ENCODE assay signal across 33 cellular contexts in the genomic region with DNA sequence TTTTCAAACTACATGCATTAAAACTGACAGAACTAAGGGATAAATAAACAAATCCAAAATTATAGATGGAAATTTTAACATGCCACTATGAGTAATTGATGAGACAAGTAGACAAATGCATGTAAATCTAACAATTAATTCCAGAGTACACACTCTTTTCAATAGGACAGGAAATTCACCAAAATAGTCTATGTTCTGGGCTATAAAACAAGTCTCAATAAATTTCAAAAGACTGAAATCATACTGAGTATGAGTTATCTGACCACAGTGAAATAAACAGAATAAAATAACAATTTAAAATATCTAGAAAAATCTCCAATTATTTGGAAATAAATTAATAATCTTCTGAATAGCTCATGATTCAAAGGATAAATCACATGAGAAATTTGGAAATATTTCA.
"Had no signal": no experiment of that assay in that cellular context is flagged by ENCODE, and none has a peak within 500 bp of the region (broad histone marks: within the 10 kb centered on the region; RNA-seq: fewer than 3 reads in every experiment).

No MANE protein-coding gene starts in this region.

- H3K4me1 ChIP-seq: ascending aorta, breast epithelium, colonic mucosa, gastrocnemius medialis had no signal

- H3K4me1 Mint-ChIP-seq: activated CD4-positive, alpha-beta memory T cell treated with anti-CD3 and anti-CD28 coated beads, Interleukin-2, amount 10 ng/mL, durations not matched to agents 7 days and 5 days; activated CD4-positive, alpha-beta T cell treated with anti-CD3 and anti-CD28 coated beads, Interleukin-2, amount 10 ng/mL, durations not matched to agents 7 days and 5 days; activated naive CD4-positive, alpha-beta T cell treated with anti-CD3 and anti-CD28 coated beads, Interleukin-2, amount 10 ng/mL, durations not matched to agents 7 days and 5 days; activated naive CD8-positive, alpha-beta T cell treated with anti-CD3 and anti-CD28 coated beads, Interleukin-2, amount 10 ng/mL, durations not matched to agents 7 days and 5 days; brain; T-helper 17 cell; WTC11 had no signal

- H3K9me3 ChIP-seq: ascending aorta, colonic mucosa, gastrocnemius medialis had no signal

- DNase-seq: activated CD4-positive, alpha-beta memory T cell treated with anti-CD3 and anti-CD28 coated beads, Interleukin-2, amount 10 ng/mL, durations not matched to agents 7 days and 5 days; activated CD4-positive, alpha-beta T cell treated with anti-CD3 and anti-CD28 coated beads for 1 hour; activated CD4-positive, alpha-beta T cell treated with anti-CD3 and anti-CD28 coated beads for 4 hours; activated CD4-positive, alpha-beta T cell treated with anti-CD3 and anti-CD28 coated beads, Interleukin-2, amount 10 ng/mL, durations not matched to agents 7 days and 5 days; activated CD4-positive, alpha-beta T cell treated with anti-CD3 and anti-CD28 coated beads, Interleukin-2, amount 50 U/mL, for 4 hours; activated CD8-positive, alpha-beta memory T cell treated with anti-CD3 and anti-CD28 coated beads, Interleukin-2, amount 50 U/mL, for 48 hours; activated gamma-delta T cell; activated naive CD4-positive, alpha-beta T cell; activated naive CD4-positive, alpha-beta T cell treated with anti-CD3 and anti-CD28 coated beads, Interleukin-2, amount 10 ng/mL, durations not matched to agents 7 days and 5 days; activated naive CD8-positive, alpha-beta T cell treated with anti-CD3 and anti-CD28 coated beads, Interleukin-2, amount 10 ng/mL, durations not matched to agents 7 days and 5 days; activated T-cell treated with anti-CD3 and anti-CD28 coated beads for 4 hours; activated T-cell treated with anti-CD3 and anti-CD28 coated beads, Interleukin-2, amount 50 U/mL, for 24 hours; activated T-cell treated with anti-CD3 and anti-CD28 coated beads, Interleukin-2, amount 50 U/mL, for 72 hours; central memory CD4-positive, alpha-beta T cell; cerebellar nuclear complex; colonic mucosa; effector CD8-positive, alpha-beta T cell; foreskin fibroblast; gastrocnemius medialis; glutamatergic neuron; heart left ventricle; T-helper 1 cell; T-helper 17 cell; T1000 had no signal

- H3K27ac Mint-ChIP-seq: activated CD4-positive, alpha-beta memory T cell treated with anti-CD3 and anti-CD28 coated beads, Interleukin-2, amount 10 ng/mL, durations not matched to agents 7 days and 5 days; activated CD4-positive, alpha-beta T cell treated with anti-CD3 and anti-CD28 coated beads, Interleukin-2, amount 10 ng/mL, durations not matched to agents 7 days and 5 days; activated naive CD4-positive, alpha-beta T cell treated with anti-CD3 and anti-CD28 coated beads, Interleukin-2, amount 10 ng/mL, durations not matched to agents 7 days and 5 days; activated naive CD4-positive, alpha-beta T cell treated with anti-CD3 and anti-CD28 coated beads, Interleukin-2, amount 50 U/mL, for 72 hours; activated naive CD8-positive, alpha-beta T cell treated with anti-CD3 and anti-CD28 coated beads, Interleukin-2, amount 10 ng/mL, durations not matched to agents 7 days and 5 days; activated T-cell treated with anti-CD3 and anti-CD28 coated beads, Interleukin-2, amount 50 U/mL, for 24 hours; activated T-cell treated with anti-CD3 and anti-CD28 coated beads, Interleukin-2, amount 50 U/mL, for 72 hours; brain; T-helper 17 cell; T-helper 2 cell treated with Interferon-gamma antibody and Interleukin-4, amounts not matched to agents 5 μg/mL and 100 μg/mL, for 36 hours; WTC11 had no signal

- H3K27ac ChIP-seq: ascending aorta, breast epithelium, cardiac muscle cell, colonic mucosa, gastrocnemius medialis, heart left ventricle, VCaP had no signal

- H3K4me3 ChIP-seq: ascending aorta, breast epithelium, cardiac muscle cell, colonic mucosa, gastrocnemius medialis, heart left ventricle had no signal

- H3K36me3 ChIP-seq: ascending aorta, breast epithelium, cardiac muscle cell, colonic mucosa, gastrocnemius medialis, heart left ventricle had no signal

- H3K36me3 Mint-ChIP-seq: activated naive CD4-positive, alpha-beta T cell treated with anti-CD3 and anti-CD28 coated beads, Interleukin-2, amount 10 ng/mL, durations not matched to agents 7 days and 5 days; activated naive CD8-positive, alpha-beta T cell treated with anti-CD3 and anti-CD28 coated beads, Interleukin-2, amount 10 ng/mL, durations not matched to agents 7 days and 5 days; brain had no signal

- H3K4me3 Mint-ChIP-seq: activated CD4-positive, alpha-beta memory T cell treated with anti-CD3 and anti-CD28 coated beads, Interleukin-2, amount 10 ng/mL, durations not matched to agents 7 days and 5 days; activated CD4-positive, alpha-beta T cell treated with anti-CD3 and anti-CD28 coated beads, Interleukin-2, amount 10 ng/mL, durations not matched to agents 7 days and 5 days; activated naive CD4-positive, alpha-beta T cell treated with anti-CD3 and anti-CD28 coated beads, Interleukin-2, amount 10 ng/mL, durations not matched to agents 7 days and 5 days; activated naive CD8-positive, alpha-beta T cell treated with anti-CD3 and anti-CD28 coated beads, Interleukin-2, amount 10 ng/mL, durations not matched to agents 7 days and 5 days; activated T-cell treated with anti-CD3 and anti-CD28 coated beads, Interleukin-2, amount 50 U/mL, for 24 hours; activated T-cell treated with anti-CD3 and anti-CD28 coated beads, Interleukin-2, amount 50 U/mL, for 72 hours; brain; T-helper 17 cell; T-helper 2 cell treated with Interferon-gamma antibody and Interleukin-4, amounts not matched to agents 5 μg/mL and 100 μg/mL, for 36 hours; WTC11 had no signal

- H3K9me3 Mint-ChIP-seq: activated CD4-positive, alpha-beta memory T cell treated with anti-CD3 and anti-CD28 coated beads, Interleukin-2, amount 10 ng/mL, durations not matched to agents 7 days and 5 days; activated CD4-positive, alpha-beta T cell treated with anti-CD3 and anti-CD28 coated beads, Interleukin-2, amount 10 ng/mL, durations not matched to agents 7 days and 5 days; activated naive CD4-positive, alpha-beta T cell treated with anti-CD3 and anti-CD28 coated beads, Interleukin-2, amount 10 ng/mL, durations not matched to agents 7 days and 5 days; activated T-cell treated with anti-CD3 and anti-CD28 coated beads, Interleukin-2, amount 50 U/mL, for 72 hours; T-helper 2 cell treated with Interferon-gamma antibody and Interleukin-4, amounts not matched to agents 5 μg/mL and 100 μg/mL, for 36 hours had no signal

- ATAC-seq: activated naive CD4-positive, alpha-beta T cell treated with anti-CD3 and anti-CD28 coated beads, Interleukin-2, amount 50 U/mL, for 72 hours; activated T-cell treated with anti-CD3 and anti-CD28 coated beads, Interleukin-2, amount 50 U/mL, for 72 hours; esophagus mucosa; gastrocnemius medialis; heart left ventricle; T-helper 17 cell; WTC11 had no signal

- H3K27me3 ChIP-seq: ascending aorta, breast epithelium, cardiac muscle cell, colonic mucosa, gastrocnemius medialis, heart left ventricle had no signal

- H3K27me3 Mint-ChIP-seq: activated CD4-positive, alpha-beta T cell treated with anti-CD3 and anti-CD28 coated beads, Interleukin-2, amount 10 ng/mL, durations not matched to agents 7 days and 5 days; activated naive CD4-positive, alpha-beta T cell treated with anti-CD3 and anti-CD28 coated beads, Interleukin-2, amount 10 ng/mL, durations not matched to agents 7 days and 5 days; brain; T-helper 17 cell had no signal
